ENCODE assay signal across 10 cellular contexts in genomic region chr12:15863984-15864383, GRCh38. TPM values are rescaled to one million over a fixed set of nuclear protein-coding genes. Genes with fewer than 3 reads are reported as not detected.
DNase-seq lines count a peak whose midpoint lies in the region; ATAC-seq and TF ChIP-seq lines count a peak whose summit lies in the region.
"Had no signal": no experiment of that assay in that cellular context is flagged by ENCODE, and none has a peak within 500 bp of the region (broad histone marks: within the 10 kb centered on the region; RNA-seq: fewer than 3 reads in every experiment).

No MANE protein-coding gene starts in this region.

- H3K27ac Mint-ChIP-seq in chondrocyte (ENCODE audit: unreplicated experiment): no peak overlapping the region

- H3K9me3 Mint-ChIP-seq in chondrocyte (ENCODE audit: low read depth): no peaks in the 10 kb centered on the region

- no peak overlapping the region for H3K4me3 Mint-ChIP-seq in chondrocyte (ENCODE audit: unreplicated experiment)

- H3K4me2 ChIP-seq in BLaER1: peak overlapping the region; percentile 54

- no peaks in the 10 kb centered on the region for H3K27me3 Mint-ChIP-seq in chondrocyte (ENCODE audit: low read depth)

- no peak overlapping the region for H3K9ac ChIP-seq in BLaER1

- ATAC-seq in GM19025 (IDR thresholded peaks at IDR 0.05; ENCODE audit: low read depth, unreplicated experiment) (peak; percentile 79), HG03025 (IDR thresholded peaks at IDR 0.05; ENCODE audit: low FRiP score, unreplicated experiment) (peak; percentile 87), mucosa of descending colon (no peak)
- ATAC-seq: activated CD4-positive, CD25-positive, alpha-beta regulatory T cell treated with anti-CD3 and anti-CD28 coated beads, Interleukin-2, amount 50 U/mL, for 24 hours had no signal

- no peak overlapping the region for H3K4me3 ChIP-seq in BLaER1
- H3K4me3 ChIP-seq in stomach: no peak overlapping the region
- H3K4me3 ChIP-seq in mucosa of descending colon: no peak overlapping the region

- TF ChIP-seq POLR2A in stomach (IDR thresholded peaks at IDR 0.05): no peak

- TF ChIP-seq CTCF in chondrocyte (IDR thresholded peaks at IDR 0.05) (no peak), stomach (IDR thresholded peaks at IDR 0.05) (no peak), mucosa of descending colon (IDR thresholded peaks at IDR 0.05) (no peak)

- H3K27ac ChIP-seq in BLaER1 (no peak overlapping the region), stomach (no peak overlapping the region)

- WGBS in stomach, 5 donors: 67 to 77% (median 71%) methylated on average over 6 of the region's 6 CpGs

- H3K9me3 ChIP-seq in BLaER1 (peaks cover 2% of the 10 kb centered on the region; the same call in 1 of the 2 replicates), stomach (no peaks in the 10 kb centered on the region), mucosa of descending colon (no peaks in the 10 kb centered on the region)

- no peaks in the 10 kb centered on the region for H3K36me3 ChIP-seq in BLaER1
- no peaks in the 10 kb centered on the region for H3K36me3 ChIP-seq in stomach
- H3K36me3 ChIP-seq in mucosa of descending colon (ENCODE audit: low read depth): no peaks in the 10 kb centered on the region

- H3K36me3 Mint-ChIP-seq in chondrocyte (ENCODE audit: low read depth): no peaks in the 10 kb centered on the region

- peak; percentile 84 for DNase-seq in SIG-M5 (lab: John Stamatoyannopoulos, UW)
- no peak for DNase-seq in chondrocyte (ENCODE audit: low spot score)
- no peak for DNase-seq in stomach
- DNase-seq in mucosa of descending colon: no peak
- DNase-seq in NCI-H2171 (lab: John Stamatoyannopoulos, UW): no peak
- DNase-seq: COR-L47 had no signal

- intact Hi-C loops in stomach (cut with DNase I; ENCODE audit: low total_unique reads) (no loop called here), mucosa of descending colon (cut with DNase I, micrococcal nuclease) (no loop called here)

- H3K4me1 Mint-ChIP-seq in chondrocyte (ENCODE audit: low read depth): peaks cover 6% of the 10 kb centered on the region

- H3K27me3 ChIP-seq in BLaER1: no peaks in the 10 kb centered on the region
- peaks cover 0 to 6% (median 0%) of the 10 kb centered on the region in 3 donors for H3K27me3 ChIP-seq in stomach

- TF ChIP-seq EP300 in stomach (IDR thresholded peaks at IDR 0.05): no peak

- no peaks in the 10 kb centered on the region for H4K20me1 ChIP-seq in BLaER1

- peaks cover 20% of the 10 kb centered on the region for H3K4me1 ChIP-seq in BLaER1
- H3K4me1 ChIP-seq in stomach: no peaks in the 10 kb centered on the region
- H3K4me1 ChIP-seq in mucosa of descending colon (ENCODE audit: low read depth): peaks cover 12% of the 10 kb centered on the region

RNA-seq across cellular contexts. Expression of gene STRAP, which starts 18.2 kb away (rescaled TPM):
- total RNA-seq in chondrocyte (153 to 172 TPM (median 154 TPM) in 3 replicates), stomach (100 to 1,000 TPM in 2 of 5 donors, 10 to 100 TPM in 3; 20.9 to 197 (median 72.7) TPM), mucosa of descending colon (10 to 100 TPM; 50.5 to 86.5 (median 72.8) TPM)
- polyA plus RNA-seq in stomach: 100 to 1,000 TPM in 1 of 3 donors, 10 to 100 TPM in 2; 69.1 to 103 (median 93.7) TPM

RNA-seq across cellular contexts. Expression of gene DERA, which starts 47.1 kb away (rescaled TPM):
- 15.5 to 26.2 TPM (median 16.0 TPM) in 3 replicates for total RNA-seq in chondrocyte
- 10 to 100 TPM in 3 of 5 donors, 1 to 10 TPM in 2; 3.2 to 53.6 (median 15.6) TPM for total RNA-seq in stomach
- polyA plus RNA-seq in stomach: 10 to 100 TPM; 26.0 to 39.0 (median 35.6) TPM
- total RNA-seq in mucosa of descending colon: 10 to 100 TPM; 53.1 to 77.3 (median 74.3) TPM
